Comparison of ENCODE assay signal across 27 cellular contexts in genomic region chr6:84055646-84056045, GRCh38.
DNase-seq lines count a peak whose midpoint lies in the region; ATAC-seq, FAIRE-seq and TF ChIP-seq lines count a peak whose summit lies in the region.
"Had no signal": no experiment of that assay in that cellular context is flagged by ENCODE, and none has a peak within 500 bp of the region (broad histone marks: within the 10 kb centered on the region; RNA-seq: fewer than 3 reads in every experiment).

No MANE protein-coding gene starts in this region.

- TF ChIP-seq POLR2A in H54 (IDR thresholded peaks at IDR 0.05; ENCODE audit: low read depth, low read length), result no peak
- no peak for TF ChIP-seq POLR2A in GM18505 (IDR thresholded peaks at IDR 0.05; ENCODE audit: borderline replicate concordance, extremely low read depth, insufficient read depth, insufficient read length)

- FAIRE-seq in islet of Langerhans (lab: Jason Lieb, UNC) (peak; percentile 78), H54 (lab: Jason Lieb, UNC) (no peak)
- FAIRE-seq: A204.1, G401.6, GM12891, GM18507, GM19239 had no signal

- ATAC-seq in GM18519 (IDR thresholded peaks at IDR 0.05; ENCODE audit: low FRiP score, unreplicated experiment) (no peak), HG03135 (IDR thresholded peaks at IDR 0.05; ENCODE audit: unreplicated experiment) (no peak), GM18505 (IDR thresholded peaks at IDR 0.05; ENCODE audit: unreplicated experiment) (no peak)

- H3K27ac ChIP-seq in angular gyrus (ENCODE audit: low read depth, low read length), result peak overlapping the region; percentile 25
- H3K27ac ChIP-seq: BLaER1 had no signal

- DNase-seq in cerebellar cortex (ENCODE audit: low spot score) (peak; percentile 41), H54 (ENCODE audit: insufficient read length, low spot score) (no peak)
- DNase-seq: 8988T; ACHN; BE2C; C1 segment of cervical spinal cord; CD4-positive, alpha-beta memory T cell; CD4-positive, CD25-positive, alpha-beta regulatory T cell; CD8-positive, alpha-beta memory T cell; COR-L47; DMS 273 treated with DMSO at 0.1 percent for 48 hours; DMS153; DMS53; DND-41; EL; GF-D8 had no signal
